In the genomic region with DNA sequence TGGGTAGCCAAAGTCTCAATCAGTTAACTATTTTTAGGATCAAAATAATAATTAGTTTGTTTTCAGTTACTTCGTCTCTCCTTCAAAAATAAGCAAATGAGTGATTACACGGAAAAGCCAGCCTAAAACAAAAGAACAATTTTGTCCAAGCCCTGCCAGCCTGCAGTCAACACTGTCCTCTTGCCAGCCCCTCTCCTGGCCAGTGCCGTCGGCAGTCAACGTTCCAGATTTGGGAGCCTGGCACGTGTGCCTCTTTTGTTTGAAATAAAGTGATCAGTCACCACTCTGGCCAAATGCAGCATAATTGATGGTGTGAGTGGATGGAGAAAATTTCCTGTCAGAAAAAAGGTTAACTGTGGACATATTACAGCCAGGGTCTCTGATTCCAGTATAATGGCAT, we compare ENCODE assay signal across 37 cellular contexts.
"Had no signal": no experiment of that assay in that cellular context is flagged by ENCODE, and none has a peak within 500 bp of the region (broad histone marks: within the 10 kb centered on the region; RNA-seq: fewer than 3 reads in every experiment).

No MANE protein-coding gene starts in this region.

- H3K4me3 ChIP-seq: adrenal gland, ascending aorta, body of pancreas, breast epithelium, cardiac muscle cell had no signal

- H3K27ac ChIP-seq: adrenal gland, ascending aorta, body of pancreas, brain microvascular endothelial cell, breast epithelium, cardiac muscle cell had no signal

- H3K27ac Mint-ChIP-seq: activated naive CD4-positive, alpha-beta T cell treated with anti-CD3 and anti-CD28 coated beads for 36 hours; activated naive CD4-positive, alpha-beta T cell treated with anti-CD3 and anti-CD28 coated beads, Interleukin-2, amount 10 ng/mL, durations not matched to agents 7 days and 5 days; activated naive CD4-positive, alpha-beta T cell treated with anti-CD3 and anti-CD28 coated beads, Interleukin-2, amount 50 U/mL, for 24 hours; activated naive CD4-positive, alpha-beta T cell treated with anti-CD3 and anti-CD28 coated beads, Interleukin-2, amount 50 U/mL, for 72 hours; activated naive CD8-positive, alpha-beta T cell; activated naive CD8-positive, alpha-beta T cell treated with anti-CD3 and anti-CD28 coated beads for 36 hours; activated naive CD8-positive, alpha-beta T cell treated with anti-CD3 and anti-CD28 coated beads, Interleukin-2, amount 10 ng/mL, durations not matched to agents 7 days and 5 days; activated naive CD8-positive, alpha-beta T cell treated with anti-CD3 and anti-CD28 coated beads, Interleukin-2, amount 50 U/mL, for 24 hours; activated T-cell treated with anti-CD3 and anti-CD28 coated beads, Interleukin-2, amount 50 U/mL, for 24 hours; activated T-cell treated with anti-CD3 and anti-CD28 coated beads, Interleukin-2, amount 50 U/mL, for 72 hours; activated T-helper 1 cell treated with anti-CD3 and anti-CD28 coated beads, Interleukin-12 subunit alpha, Interleukin-12 subunit beta, Interleukin-2, Interleukin-4 antibody, amounts not matched to agents 30 ng/mL and 10 ng/mL and 1 ng/mL, durations not matched to agents 14 hours and 24 hours and 36 hours; activated T-helper 17 cell treated with anti-CD3 and anti-CD28 coated beads, Interleukin-2, amount 50 U/mL, for 72 hours; activated T-helper 2 cell treated with anti-CD3 and anti-CD28 coated beads, Interferon-gamma antibody, Interleukin-2, Interleukin-4, amounts not matched to agents 10 μg/mL and 5 μg/mL and 100 μg/mL, durations not matched to agents 14 hours and 24 hours and 36 hours had no signal

- ATAC-seq: activated naive CD4-positive, alpha-beta T cell treated with anti-CD3 and anti-CD28 coated beads, Interleukin-2, amount 50 U/mL, for 72 hours; activated naive CD8-positive, alpha-beta T cell treated with anti-CD3 and anti-CD28 coated beads, Interleukin-2, amount 50 U/mL, for 24 hours; activated T-cell treated with anti-CD3 and anti-CD28 coated beads, Interleukin-2, amount 50 U/mL, for 4 hours; activated T-cell treated with anti-CD3 and anti-CD28 coated beads, Interleukin-2, amount 50 U/mL, for 72 hours; activated T-helper 17 cell treated with anti-CD3 and anti-CD28 coated beads, Interleukin-2, amount 50 U/mL, for 72 hours; body of pancreas had no signal

- H3K4me3 Mint-ChIP-seq: activated naive CD4-positive, alpha-beta T cell treated with anti-CD3 and anti-CD28 coated beads for 36 hours; activated naive CD4-positive, alpha-beta T cell treated with anti-CD3 and anti-CD28 coated beads, Interleukin-2, amount 10 ng/mL, durations not matched to agents 7 days and 5 days; activated naive CD4-positive, alpha-beta T cell treated with anti-CD3 and anti-CD28 coated beads, Interleukin-2, amount 50 U/mL, for 24 hours; activated naive CD8-positive, alpha-beta T cell; activated naive CD8-positive, alpha-beta T cell treated with anti-CD3 and anti-CD28 coated beads for 36 hours; activated naive CD8-positive, alpha-beta T cell treated with anti-CD3 and anti-CD28 coated beads, Interleukin-2, amount 10 ng/mL, durations not matched to agents 7 days and 5 days; activated naive CD8-positive, alpha-beta T cell treated with anti-CD3 and anti-CD28 coated beads, Interleukin-2, amount 50 U/mL, for 24 hours; activated T-cell treated with anti-CD3 and anti-CD28 coated beads, Interleukin-2, amount 50 U/mL, for 24 hours; activated T-cell treated with anti-CD3 and anti-CD28 coated beads, Interleukin-2, amount 50 U/mL, for 4 hours; activated T-cell treated with anti-CD3 and anti-CD28 coated beads, Interleukin-2, amount 50 U/mL, for 72 hours; activated T-helper 1 cell treated with anti-CD3 and anti-CD28 coated beads, Interleukin-12 subunit alpha, Interleukin-12 subunit beta, Interleukin-2, Interleukin-4 antibody, amounts not matched to agents 30 ng/mL and 10 ng/mL and 1 ng/mL, durations not matched to agents 14 hours and 24 hours and 36 hours; activated T-helper 17 cell treated with anti-CD3 and anti-CD28 coated beads, Interleukin-2, amount 50 U/mL, for 72 hours; brain; central memory CD8-positive, alpha-beta T cell had no signal

- H3K36me3 Mint-ChIP-seq: activated naive CD4-positive, alpha-beta T cell treated with anti-CD3 and anti-CD28 coated beads, Interleukin-2, amount 10 ng/mL, durations not matched to agents 7 days and 5 days; activated naive CD4-positive, alpha-beta T cell treated with anti-CD3 and anti-CD28 coated beads, Interleukin-2, amount 50 U/mL, for 24 hours; activated naive CD4-positive, alpha-beta T cell treated with anti-CD3 and anti-CD28 coated beads, Interleukin-2, amount 50 U/mL, for 72 hours; activated naive CD8-positive, alpha-beta T cell; activated naive CD8-positive, alpha-beta T cell treated with anti-CD3 and anti-CD28 coated beads for 36 hours; activated naive CD8-positive, alpha-beta T cell treated with anti-CD3 and anti-CD28 coated beads, Interleukin-2, amount 10 ng/mL, durations not matched to agents 7 days and 5 days; brain had no signal

- H3K9me3 ChIP-seq: adrenal gland, ascending aorta, body of pancreas, breast epithelium had no signal

- DNase-seq: activated effector memory CD4-positive, alpha-beta T cell treated with anti-CD3 and anti-CD28 coated beads, Interleukin-2, amount 50 U/mL, for 16 hours; activated effector memory CD4-positive, alpha-beta T cell treated with Interleukin-2 at 50 U/mL for 16 hours; activated gamma-delta T cell; activated gamma-delta T cell treated with Interleukin-2 at 50 U/mL for 16 hours; activated naive CD4-positive, alpha-beta T cell; activated naive CD4-positive, alpha-beta T cell treated with anti-CD3 and anti-CD28 coated beads for 36 hours; activated naive CD4-positive, alpha-beta T cell treated with anti-CD3 and anti-CD28 coated beads, Interleukin-2, amount 10 ng/mL, durations not matched to agents 7 days and 5 days; activated naive CD4-positive, alpha-beta T cell treated with anti-CD3 and anti-CD28 coated beads, Interleukin-2, amount 50 U/mL, for 16 hours; activated naive CD4-positive, alpha-beta T cell treated with Interleukin-2 at 50 U/mL for 16 hours; activated naive CD8-positive, alpha-beta T cell treated with anti-CD3 and anti-CD28 coated beads for 36 hours; activated naive CD8-positive, alpha-beta T cell treated with anti-CD3 and anti-CD28 coated beads, Interleukin-2, amount 10 ng/mL, durations not matched to agents 7 days and 5 days; activated naive CD8-positive, alpha-beta T cell treated with anti-CD3 and anti-CD28 coated beads, Interleukin-2, amount 50 U/mL, for 24 hours; activated T-cell treated with anti-CD3 and anti-CD28 coated beads for 4 hours; activated T-cell treated with anti-CD3 and anti-CD28 coated beads, Interleukin-2, amount 50 U/mL, for 1 hour; activated T-cell treated with anti-CD3 and anti-CD28 coated beads, Interleukin-2, amount 50 U/mL, for 24 hours; activated T-cell treated with anti-CD3 and anti-CD28 coated beads, Interleukin-2, amount 50 U/mL, for 4 hours; activated T-cell treated with anti-CD3 and anti-CD28 coated beads, Interleukin-2, amount 50 U/mL, for 48 hours; activated T-cell treated with anti-CD3 and anti-CD28 coated beads, Interleukin-2, amount 50 U/mL, for 72 hours; amniotic stem cell; anterior cingulate cortex; aorta; body of pancreas; brain microvascular endothelial cell; central memory CD4-positive, alpha-beta T cell; cerebellar nuclear complex had no signal

- H3K9me3 Mint-ChIP-seq: activated naive CD4-positive, alpha-beta T cell treated with anti-CD3 and anti-CD28 coated beads for 36 hours; activated naive CD4-positive, alpha-beta T cell treated with anti-CD3 and anti-CD28 coated beads, Interleukin-2, amount 10 ng/mL, durations not matched to agents 7 days and 5 days; activated naive CD8-positive, alpha-beta T cell treated with anti-CD3 and anti-CD28 coated beads for 36 hours; activated naive CD8-positive, alpha-beta T cell treated with anti-CD3 and anti-CD28 coated beads, Interleukin-2, amount 50 U/mL, for 24 hours; activated T-cell treated with anti-CD3 and anti-CD28 coated beads, Interleukin-2, amount 50 U/mL, for 24 hours; activated T-cell treated with anti-CD3 and anti-CD28 coated beads, Interleukin-2, amount 50 U/mL, for 4 hours; activated T-cell treated with anti-CD3 and anti-CD28 coated beads, Interleukin-2, amount 50 U/mL, for 72 hours; activated T-helper 1 cell treated with anti-CD3 and anti-CD28 coated beads, Interleukin-12 subunit alpha, Interleukin-12 subunit beta, Interleukin-2, Interleukin-4 antibody, amounts not matched to agents 30 ng/mL and 10 ng/mL and 1 ng/mL, durations not matched to agents 14 hours and 24 hours and 36 hours; activated T-helper 17 cell treated with anti-CD3 and anti-CD28 coated beads, Interleukin-2, amount 50 U/mL, for 72 hours; activated T-helper 2 cell treated with anti-CD3 and anti-CD28 coated beads, Interferon-gamma antibody, Interleukin-2, Interleukin-4, amounts not matched to agents 10 μg/mL and 5 μg/mL and 100 μg/mL, durations not matched to agents 14 hours and 24 hours and 36 hours; central memory CD8-positive, alpha-beta T cell had no signal

- H3K36me3 ChIP-seq: adrenal gland, ascending aorta, brain microvascular endothelial cell, breast epithelium, cardiac muscle cell had no signal

- H3K4me1 Mint-ChIP-seq: activated naive CD4-positive, alpha-beta T cell treated with anti-CD3 and anti-CD28 coated beads, Interleukin-2, amount 10 ng/mL, durations not matched to agents 7 days and 5 days; activated naive CD4-positive, alpha-beta T cell treated with anti-CD3 and anti-CD28 coated beads, Interleukin-2, amount 50 U/mL, for 24 hours; activated naive CD8-positive, alpha-beta T cell treated with anti-CD3 and anti-CD28 coated beads for 36 hours; activated naive CD8-positive, alpha-beta T cell treated with anti-CD3 and anti-CD28 coated beads, Interleukin-2, amount 50 U/mL, for 24 hours; activated T-helper 17 cell treated with anti-CD3 and anti-CD28 coated beads, Interleukin-2, amount 50 U/mL, for 72 hours; central memory CD8-positive, alpha-beta T cell had no signal

- H3K4me1 ChIP-seq: adrenal gland, ascending aorta, body of pancreas, breast epithelium had no signal

- H3K27me3 ChIP-seq: adrenal gland, ascending aorta, brain microvascular endothelial cell, breast epithelium, cardiac muscle cell had no signal
